ENCODE assay signal across 12 cellular contexts in the genomic region with DNA sequence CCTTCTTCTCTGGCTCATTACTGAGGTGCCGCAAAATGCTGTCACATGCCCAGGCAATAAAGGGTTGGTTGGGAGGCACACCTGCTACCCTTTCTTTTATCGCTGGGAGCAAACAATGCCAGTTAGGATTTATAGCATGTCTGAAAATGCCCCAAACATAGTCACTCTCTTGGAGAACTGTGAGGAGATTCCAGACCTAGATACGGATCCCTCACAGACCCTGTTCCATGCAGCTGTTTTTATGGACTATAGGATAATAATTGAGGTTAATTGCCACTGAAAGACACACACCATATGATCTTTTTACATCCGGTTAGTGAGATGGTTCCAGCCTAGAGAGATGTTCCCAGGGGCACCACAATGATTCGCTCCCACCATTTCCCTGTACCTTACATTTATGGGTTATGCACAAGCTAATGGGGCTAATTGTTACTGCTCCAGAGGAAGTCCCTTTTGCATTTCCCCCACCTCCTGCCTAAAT.
DNase-seq lines count a peak whose midpoint lies in the region; ATAC-seq, FAIRE-seq and TF ChIP-seq lines count a peak whose summit lies in the region.
"Had no signal": no experiment of that assay in that cellular context is flagged by ENCODE, and none has a peak within 500 bp of the region (broad histone marks: within the 10 kb centered on the region; RNA-seq: fewer than 3 reads in every experiment).

No MANE protein-coding gene starts in this region.

- H3K36me3 Mint-ChIP-seq in CD4-positive, alpha-beta T cell (ENCODE audit: low read depth): no peaks in the 10 kb centered on the region

- H3K9ac ChIP-seq in mucosa of rectum (ENCODE audit: low read depth in 1 of 2, low read length in 2 of 2): no peak overlapping the region

- no peaks in the 10 kb centered on the region for H3K9me3 Mint-ChIP-seq in CD4-positive, alpha-beta T cell
- H3K9me3 Mint-ChIP-seq: HFFc6; T-helper 1 cell treated with Interleukin-12 subunit alpha and Interleukin-12 subunit beta and Interleukin-4 antibody, amounts not matched to agents 30 μg/mL and 1 μg/mL, for 36 hours had no signal

- H3K4me1 ChIP-seq in BE2C (peaks cover 31% of the 10 kb centered on the region), mucosa of rectum (ENCODE audit: control insufficient read depth in 2 of 2, insufficient read depth in 2 of 2, low read length in 2 of 2) (peaks cover 6 to 18% of the 10 kb centered on the region in 2 donors)

- H3K36me3 ChIP-seq in BE2C (no peaks in the 10 kb centered on the region), mucosa of rectum (ENCODE audit: control insufficient read depth in 2 of 2, insufficient read depth in 2 of 2, low read length in 2 of 2) (no peaks in the 10 kb centered on the region)

- CTCF ChIA-PET in CD4-positive, alpha-beta T cell (lab: Charles Lee): interaction anchor here (1.2 kb wide), 1 partner anchor 9 kb away, joined by 4 read pairs; no protein-coding TSS in a partner anchor

- H3K4me3 ChIP-seq in BE2C (ENCODE audit: low read depth, low read length) (peak overlapping the region; percentile 27), mucosa of rectum (ENCODE audit: low read length in 2 of 2) (peak overlapping the region; percentile 19 to 39)

- intact Hi-C loops in CD4-positive, alpha-beta T cell (cut with DNase I, micrococcal nuclease): no loop called here

- no peaks in the 10 kb centered on the region for H3K4me1 Mint-ChIP-seq in CD4-positive, alpha-beta T cell (ENCODE audit: low read depth)

- peak; percentile 72 for DNase-seq in BE2C
- DNase-seq in NCI-H1417 (lab: John Stamatoyannopoulos, UW): peak; percentile 64 to 90 (median 86)
- peak; percentile 90 for DNase-seq in SHP77 treated with DMSO at 0.1 percent for 48 hours (lab: John Stamatoyannopoulos, UW)
- DNase-seq in iPS-NIHi7 (ENCODE audit: extremely low spot score): no peak
- no peak for DNase-seq in HTR-8/SVneo (ENCODE audit: insufficient read length, low spot score)
- DNase-seq in CD4-positive, alpha-beta T cell: no peak
- no peak for DNase-seq in OCI-M1 (lab: John Stamatoyannopoulos, UW)
- DNase-seq: HFFc6; stimulated activated CD4-positive, alpha-beta T cell treated with anti-CD3 and anti-CD28 coated beads, Interleukin-4, amount 100 ng/mL, for 24 hours had no signal

- H3K27ac ChIP-seq in mucosa of rectum (ENCODE audit: low read depth in 2 of 2, low read length in 2 of 2): peak overlapping the region in 1 of 2 donors; percentile 33
- H3K27ac ChIP-seq in CD4-positive, alpha-beta T cell (ENCODE audit: low read depth, low read length): no peak overlapping the region
- H3K27ac ChIP-seq: epithelial cell of prostate had no signal

- no peak for FAIRE-seq in HTR-8/SVneo (lab: Jason Lieb, UNC)

- POLR2A ChIA-PET in CD4-positive, alpha-beta T cell (lab: Charles Lee): no interaction called here

- no peak for ATAC-seq in CD4-positive, alpha-beta T cell (ENCODE audit: poor library complexity)

- H3K27me3 ChIP-seq in BE2C: no peaks in the 10 kb centered on the region
- H3K27me3 ChIP-seq in mucosa of rectum (ENCODE audit: control insufficient read depth in 2 of 2, insufficient read depth in 2 of 2, low read length in 2 of 2): no peaks in the 10 kb centered on the region
- H3K27me3 ChIP-seq in CD4-positive, alpha-beta T cell (ENCODE audit: control insufficient read depth, insufficient read depth, low read length): peaks cover 3% of the 10 kb centered on the region

- H3K9me3 ChIP-seq in BE2C (no peaks in the 10 kb centered on the region), mucosa of rectum (ENCODE audit: control insufficient read depth in 2 of 2, low read length in 2 of 2) (no peaks in the 10 kb centered on the region)
- no peaks in the 10 kb centered on the region for H3K9me3 ChIP-seq in CD4-positive, alpha-beta T cell (ENCODE audit: control insufficient read depth, low read length)

- H3K4me3 Mint-ChIP-seq in CD4-positive, alpha-beta T cell: no peak overlapping the region
- H3K4me3 Mint-ChIP-seq: T-helper 1 cell treated with Interleukin-12 subunit alpha and Interleukin-12 subunit beta and Interleukin-4 antibody, amounts not matched to agents 30 μg/mL and 1 μg/mL, for 36 hours had no signal

- no peak for TF ChIP-seq CTCF in BE2C (IDR thresholded peaks at IDR 0.05; ENCODE audit: low read depth, low read length)
- TF ChIP-seq CTCF in CD4-positive, alpha-beta T cell (IDR thresholded peaks at IDR 0.05): no peak

- H3K27ac Mint-ChIP-seq in CD4-positive, alpha-beta T cell: no peak overlapping the region
- H3K27ac Mint-ChIP-seq: HFFc6; T-helper 1 cell treated with Interleukin-12 subunit alpha and Interleukin-12 subunit beta and Interleukin-4 antibody, amounts not matched to agents 30 μg/mL and 1 μg/mL, for 36 hours had no signal

- H3K27me3 Mint-ChIP-seq in CD4-positive, alpha-beta T cell: peaks cover 44% of the 10 kb centered on the region

Comparison
In these comparisons a context has a peak if more than half of its experiments do, and no peak if none do; other contexts are left out.
1. DNase-seq: peak in BE2C (single experiment), NCI-H1417 (3 of 3) and SHP77 treated with DMSO at 0.1 percent for 48 hours (single experiment); none in iPS-NIHi7 (single experiment), HTR-8/SVneo (single experiment), CD4-positive, alpha-beta T cell (0 of 10) and OCI-M1 (single experiment).